10 cellular contexts compared by ENCODE assay signal in genomic region chrX:23902419-23902818, GRCh38. TPM values are rescaled to one million over a fixed set of nuclear protein-coding genes. Genes with fewer than 3 reads are reported as not detected.
A peak's percentile ranks its signal among the peaks of the same experiment; 100 is the strongest.
DNase-seq lines count a peak whose midpoint lies in the region; ATAC-seq and TF ChIP-seq lines count a peak whose summit lies in the region.
"Had no signal": no experiment of that assay in that cellular context is flagged by ENCODE, and none has a peak within 500 bp of the region (broad histone marks: within the 10 kb centered on the region; RNA-seq: fewer than 3 reads in every experiment).

No MANE protein-coding gene starts in this region.

- POLR2A ChIA-PET in activated B cell treated with CpG ODN at 0.5 μM for 24 hours (lab: Charles Lee): interaction anchor here (0.9 to 2.6 kb wide), 6 partner anchors 119 to 208 kb away, joined by 3 to 55 read pairs (median 6); partner anchors contain the start of genes ACOT9, EIF2S3 and SAT1
- POLR2A ChIA-PET in activated CD4-positive, alpha-beta memory T cell treated with anti-CD3 and anti-CD28 coated beads for 36 hours (lab: Charles Lee): interaction anchor here (0.7 to 1.8 kb wide), 3 partner anchors 119 to 208 kb away, joined by 3 to 8 read pairs (median 5); partner anchors contain the start of genes ACOT9 and SAT1

- H3K27ac ChIP-seq in cardiac muscle cell: peak overlapping the region; percentile 76

- peak; percentile 9 for DNase-seq in NCI-H2029 (lab: John Stamatoyannopoulos, UW)
- DNase-seq in NCI-H2029 treated with DMSO at 0.1 percent for 48 hours (lab: John Stamatoyannopoulos, UW): no peak
- peak; percentile 29 for DNase-seq in MV-4-11 (lab: John Stamatoyannopoulos, UW)
- DNase-seq in activated B cell treated with CpG ODN at 0.5 μM for 24 hours: no peak
- DNase-seq in cardiac muscle cell (ENCODE audit: low read depth in 1 of 2, low spot score in 1 of 2): peak; percentile 67 to 75
- no peak for DNase-seq in retinal pigment epithelial cell (ENCODE audit: low read depth)
- DNase-seq in activated CD4-positive, alpha-beta memory T cell treated with anti-CD3 and anti-CD28 coated beads for 36 hours: no peak
- DNase-seq: activated T-cell treated with anti-CD3 and anti-CD28 coated beads, Interleukin-2, amount 50 U/mL, for 4 hours had no signal

- peaks cover 7% of the 10 kb centered on the region for H3K4me1 Mint-ChIP-seq in activated B cell treated with CpG ODN at 0.5 μM for 24 hours
- peaks cover 15% of the 10 kb centered on the region for H3K4me1 Mint-ChIP-seq in activated CD4-positive, alpha-beta memory T cell treated with anti-CD3 and anti-CD28 coated beads for 36 hours (ENCODE audit: low read depth)

- H3K36me3 ChIP-seq in cardiac muscle cell: no peaks in the 10 kb centered on the region

- H3K9me3 ChIP-seq in cardiac muscle cell (ENCODE audit: low read depth): no peaks in the 10 kb centered on the region

- intact Hi-C loops in activated B cell treated with CpG ODN at 0.5 μM for 24 hours (cut with micrococcal nuclease): loop anchor here (1.0 to 2.0 kb wide), 5 partner anchors 119 to 1917 kb away; partner anchors contain the start of gene SAT1
- intact Hi-C loops in activated CD4-positive, alpha-beta memory T cell treated with anti-CD3 and anti-CD28 coated beads for 36 hours (cut with micrococcal nuclease): loop anchor here (1.0 to 2.0 kb wide), 5 partner anchors 119 to 239 kb away; partner anchors contain the start of gene SAT1

- H3K27me3 ChIP-seq in cardiac muscle cell: no peaks in the 10 kb centered on the region

- no peaks in the 10 kb centered on the region for H3K27me3 Mint-ChIP-seq in activated B cell treated with CpG ODN at 0.5 μM for 24 hours
- H3K27me3 Mint-ChIP-seq in activated CD4-positive, alpha-beta memory T cell treated with anti-CD3 and anti-CD28 coated beads for 36 hours: no peaks in the 10 kb centered on the region

- no peak overlapping the region for H3K27ac Mint-ChIP-seq in activated B cell treated with CpG ODN at 0.5 μM for 24 hours
- H3K27ac Mint-ChIP-seq in activated CD4-positive, alpha-beta memory T cell treated with anti-CD3 and anti-CD28 coated beads for 36 hours: no peak overlapping the region
- H3K27ac Mint-ChIP-seq: CD8-positive, alpha-beta memory T cell had no signal

- TF ChIP-seq CTCF in activated B cell treated with CpG ODN at 0.5 μM for 24 hours (IDR thresholded peaks at IDR 0.05) (no peak), cardiac muscle cell (IDR thresholded peaks at IDR 0.05; ENCODE audit: low read depth, low read length) (peak; percentile 32), retinal pigment epithelial cell (conservative IDR thresholded peaks at IDR 0.05; ENCODE audit: low read depth, low read length) (peak; percentile 46)

- CTCF ChIA-PET in activated B cell treated with CpG ODN at 0.5 μM for 24 hours (lab: Charles Lee): interaction anchor here (0.7 to 4.9 kb wide), 28 partner anchors 10 to 1917 kb away, joined by 3 to 79 read pairs (median 5); partner anchors contain the start of genes ACOT9, EIF2S3 and SAT1
- CTCF ChIA-PET in activated CD4-positive, alpha-beta memory T cell treated with anti-CD3 and anti-CD28 coated beads for 36 hours (lab: Charles Lee): interaction anchor here (0.6 to 4.3 kb wide), 33 partner anchors 12 to 268 kb away, joined by 3 to 100 read pairs (median 6); partner anchors contain the start of genes ACOT9, EIF2S3, PRDX4 and SAT1

- H3K9me3 Mint-ChIP-seq in activated B cell treated with CpG ODN at 0.5 μM for 24 hours: no peaks in the 10 kb centered on the region
- no peaks in the 10 kb centered on the region for H3K9me3 Mint-ChIP-seq in activated CD4-positive, alpha-beta memory T cell treated with anti-CD3 and anti-CD28 coated beads for 36 hours
- H3K9me3 Mint-ChIP-seq: activated T-cell treated with anti-CD3 and anti-CD28 coated beads, Interleukin-2, amount 50 U/mL, for 4 hours; CD8-positive, alpha-beta memory T cell had no signal

- H3K4me3 Mint-ChIP-seq in activated B cell treated with CpG ODN at 0.5 μM for 24 hours: no peak overlapping the region
- H3K4me3 Mint-ChIP-seq in activated CD4-positive, alpha-beta memory T cell treated with anti-CD3 and anti-CD28 coated beads for 36 hours: no peak overlapping the region
- H3K4me3 Mint-ChIP-seq: activated T-cell treated with anti-CD3 and anti-CD28 coated beads, Interleukin-2, amount 50 U/mL, for 4 hours; CD8-positive, alpha-beta memory T cell had no signal

- H3K36me3 Mint-ChIP-seq in activated B cell treated with CpG ODN at 0.5 μM for 24 hours (ENCODE audit: low read depth): no peaks in the 10 kb centered on the region
- H3K36me3 Mint-ChIP-seq in activated CD4-positive, alpha-beta memory T cell treated with anti-CD3 and anti-CD28 coated beads for 36 hours: peaks cover 1% of the 10 kb centered on the region
- H3K36me3 Mint-ChIP-seq: CD8-positive, alpha-beta memory T cell had no signal

- H3K4me3 ChIP-seq in cardiac muscle cell (no peak overlapping the region), retinal pigment epithelial cell (ENCODE audit: low read length) (no peak overlapping the region)

- peaks cover 37% of the 10 kb centered on the region for H3K4me1 ChIP-seq in cardiac muscle cell (ENCODE audit: low read depth)

- ATAC-seq in activated B cell treated with CpG ODN at 0.5 μM for 24 hours (ENCODE audit: low read depth) (peak; percentile 29), GM18519 (IDR thresholded peaks at IDR 0.05; ENCODE audit: low FRiP score, unreplicated experiment) (no peak)

RNA-seq across cellular contexts. Expression of gene APOO, which starts 5.3 kb away (rescaled TPM):
- total RNA-seq in activated B cell treated with CpG ODN at 0.5 μM for 24 hours (14.0 and 16.6 TPM in 2 replicates), cardiac muscle cell (44.9 and 74.7 TPM in 2 replicates)
- polyA plus RNA-seq in cardiac muscle cell: 135 and 161 TPM in 2 replicates
- total RNA-seq in activated CD4-positive, alpha-beta memory T cell treated with anti-CD3 and anti-CD28 coated beads for 36 hours: 10 to 100 TPM; 32.8 to 35.0 TPM

RNA-seq across cellular contexts. Expression of gene CXorf58, which starts 5.4 kb away (rescaled TPM):
- total RNA-seq in activated B cell treated with CpG ODN at 0.5 μM for 24 hours: not detected in 2 replicates
- total RNA-seq in cardiac muscle cell: 0.21 and 0.45 TPM in 2 replicates
- polyA plus RNA-seq in cardiac muscle cell: 0.43 and 0.90 TPM in 2 replicates
- under 1 TPM in 1 of 2 experiments, not detected in 1; 0.17 TPM for total RNA-seq in activated CD4-positive, alpha-beta memory T cell treated with anti-CD3 and anti-CD28 coated beads for 36 hours

Comparison
In these comparisons a context has a peak if more than half of its experiments do, and no peak if none do; other contexts are left out.
1. DNase-seq: peak in NCI-H2029 (single experiment), MV-4-11 (single experiment) and cardiac muscle cell (2 of 2); none in NCI-H2029 treated with DMSO at 0.1 percent for 48 hours (single experiment), activated B cell treated with CpG ODN at 0.5 μM for 24 hours (single experiment), retinal pigment epithelial cell (single experiment) and activated CD4-positive, alpha-beta memory T cell treated with anti-CD3 and anti-CD28 coated beads for 36 hours (single experiment).